ENCODE assay signal across 8 cellular contexts in the genomic region with DNA sequence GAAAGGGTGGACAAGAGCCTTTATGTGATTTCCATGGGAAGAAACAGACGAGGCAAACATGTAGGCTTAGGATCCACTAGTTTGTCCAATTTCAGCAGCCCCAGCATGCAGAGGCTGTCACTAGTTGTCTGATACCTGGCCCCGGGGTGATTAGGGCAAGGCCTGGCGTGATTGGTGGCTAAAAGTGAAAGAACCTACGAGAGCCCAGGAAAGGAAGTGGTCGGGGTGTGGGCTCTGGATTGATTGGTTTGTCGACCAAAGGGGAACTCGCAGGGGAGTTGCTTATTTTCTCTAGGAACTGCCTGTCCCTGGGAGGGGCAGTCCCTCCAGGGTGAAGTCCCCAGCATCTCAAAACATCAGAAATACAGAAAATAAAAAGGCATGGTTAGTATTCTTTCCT.
DNase-seq lines count a peak whose midpoint lies in the region; ATAC-seq and TF ChIP-seq lines count a peak whose summit lies in the region.

No MANE protein-coding gene starts in this region.

- H3K36me3 ChIP-seq in GM23338 (ENCODE audit: insufficient read depth): no peaks in the 10 kb centered on the region

- DNase-seq in GM10266 (ENCODE audit: extremely low spot score) (peak; percentile 69), GM23338 (ENCODE audit: low spot score) (peak; percentile 77), MV-4-11 (lab: John Stamatoyannopoulos, UW) (peak; percentile 88), activated T-cell treated with anti-CD3 and anti-CD28 coated beads for 24 hours (ENCODE audit: low read depth) (peak; percentile 17), myocyte (ENCODE audit: low read depth) (peak; percentile 9), endothelial cell (ENCODE audit: low spot score) (no peak), OCI-M2 (lab: John Stamatoyannopoulos, UW; ENCODE audit: unreplicated experiment) (no peak), RKO (ENCODE audit: low spot score) (no peak)

- H3K4me1 Mint-ChIP-seq in GM23338 (peaks cover 9% of the 10 kb centered on the region; the same call in 2 of the 3 replicates), endothelial cell (ENCODE audit: unreplicated experiment) (no peaks in the 10 kb centered on the region)

- H3K79me2 ChIP-seq in GM23338 (replicated peaks; ENCODE audit: insufficient read depth): no peaks in the 10 kb centered on the region

- H3K27ac ChIP-seq in GM23338 (ENCODE audit: low read depth): no peak overlapping the region

- no peak for TF ChIP-seq CTCF in GM10266 (IDR thresholded peaks at IDR 0.05; ENCODE audit: control insufficient read depth, insufficient read depth, low read depth, missing control alignments)
- TF ChIP-seq CTCF in GM23338 (conservative IDR thresholded peaks at IDR 0.05; ENCODE audit: low read depth in 2 of 2): no peak
- no peak for TF ChIP-seq CTCF in endothelial cell (IDR thresholded peaks at IDR 0.05; ENCODE audit: unreplicated experiment)

- H3K4me1 ChIP-seq in GM23338 (ENCODE audit: insufficient read depth): no peaks in the 10 kb centered on the region

- H3K4me2 ChIP-seq in GM23338: peak overlapping the region; percentile 3; the same call in 1 of the 2 replicates

- H3K4me3 Mint-ChIP-seq in GM23338 (0 out of 3 replicates have a peak overlapping the region, but pooled peaks have one; percentile 12), endothelial cell (ENCODE audit: unreplicated experiment) (no peak overlapping the region)

- peak; percentile 98 for ATAC-seq in GM23338

- H3K27ac Mint-ChIP-seq in GM23338 (0 out of 2 replicates have a peak overlapping the region, but pooled peaks have one; percentile 15), endothelial cell (ENCODE audit: unreplicated experiment) (no peak overlapping the region)

- H3K27me3 Mint-ChIP-seq in GM23338 (ENCODE audit: insufficient read depth, low read depth, poor library complexity) (no peaks in the 10 kb centered on the region), endothelial cell (ENCODE audit: unreplicated experiment) (no peaks in the 10 kb centered on the region)

- no peaks in the 10 kb centered on the region for H3F3A ChIP-seq in GM23338 (replicated peaks; ENCODE audit: low read depth)

- no peaks in the 10 kb centered on the region for H3K9me2 ChIP-seq in GM23338 (ENCODE audit: insufficient read depth)

- H4K20me1 ChIP-seq in GM23338 (replicated peaks; ENCODE audit: insufficient read depth): no peaks in the 10 kb centered on the region

- H3K9me3 Mint-ChIP-seq in GM23338: no peaks in the 10 kb centered on the region; the same call in 2 of the 3 replicates
- H3K9me3 Mint-ChIP-seq in endothelial cell (ENCODE audit: unreplicated experiment): no peaks in the 10 kb centered on the region

- H2AFZ ChIP-seq in GM23338: no peak overlapping the region

- H3K27me3 ChIP-seq in GM23338 (ENCODE audit: insufficient read depth): no peaks in the 10 kb centered on the region

- H3K4me3 ChIP-seq in GM23338: no peak overlapping the region

- no peaks in the 10 kb centered on the region for H3K36me3 Mint-ChIP-seq in GM23338 (ENCODE audit: low read depth)
- no peaks in the 10 kb centered on the region for H3K36me3 Mint-ChIP-seq in endothelial cell (ENCODE audit: low read depth, unreplicated experiment)

TF ChIP-seq in GM23338, 12 proteins besides CTCF, POLR2A, EP300 and RAD21:
- TF ChIP-seq STAT1 (IDR thresholded peaks at IDR 0.05; ENCODE audit: unreplicated experiment): no peak
- TF ChIP-seq CREB1 (CRISPR knock-in tag; IDR thresholded peaks at IDR 0.05; ENCODE audit: low read depth): 0 out of 2 replicates have a peak, but pooled peaks have one; percentile 25

Comparison
In these comparisons a context has a peak if more than half of its experiments do, and no peak if none do; other contexts are left out.
1. DNase-seq: peak in GM10266 (single experiment), GM23338 (single experiment), MV-4-11 (single experiment), activated T-cell treated with anti-CD3 and anti-CD28 coated beads for 24 hours (single experiment) and myocyte (single experiment); none in endothelial cell (single experiment), OCI-M2 (single experiment) and RKO (single experiment).